1 cellular context compared by ENCODE assay signal in the genomic region with DNA sequence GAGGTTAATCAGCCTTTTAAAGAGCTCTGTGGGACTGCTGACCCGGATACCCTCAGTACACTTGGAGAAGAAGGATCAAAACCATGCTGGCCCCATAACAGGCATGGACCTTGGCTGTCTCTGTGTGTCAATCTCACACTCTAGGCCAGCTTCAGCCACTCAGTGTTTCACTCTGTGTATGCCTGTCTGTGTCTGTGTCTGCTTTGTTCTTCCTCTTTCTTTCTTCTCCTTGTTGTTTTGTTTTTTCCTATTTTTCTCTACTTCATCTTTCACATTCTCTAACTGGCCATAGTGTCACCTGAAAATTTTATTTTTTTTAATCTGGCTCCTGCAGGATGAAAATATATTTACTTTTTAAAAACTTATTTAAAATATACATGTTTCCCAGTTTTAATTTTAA.
TF ChIP-seq lines count a peak whose summit lies in the region.

No MANE protein-coding gene starts in this region.

TF ChIP-seq in SK-N-SH, 30 proteins besides CTCF, POLR2A, EP300 and RAD21:
- TF ChIP-seq, protein P1, sequence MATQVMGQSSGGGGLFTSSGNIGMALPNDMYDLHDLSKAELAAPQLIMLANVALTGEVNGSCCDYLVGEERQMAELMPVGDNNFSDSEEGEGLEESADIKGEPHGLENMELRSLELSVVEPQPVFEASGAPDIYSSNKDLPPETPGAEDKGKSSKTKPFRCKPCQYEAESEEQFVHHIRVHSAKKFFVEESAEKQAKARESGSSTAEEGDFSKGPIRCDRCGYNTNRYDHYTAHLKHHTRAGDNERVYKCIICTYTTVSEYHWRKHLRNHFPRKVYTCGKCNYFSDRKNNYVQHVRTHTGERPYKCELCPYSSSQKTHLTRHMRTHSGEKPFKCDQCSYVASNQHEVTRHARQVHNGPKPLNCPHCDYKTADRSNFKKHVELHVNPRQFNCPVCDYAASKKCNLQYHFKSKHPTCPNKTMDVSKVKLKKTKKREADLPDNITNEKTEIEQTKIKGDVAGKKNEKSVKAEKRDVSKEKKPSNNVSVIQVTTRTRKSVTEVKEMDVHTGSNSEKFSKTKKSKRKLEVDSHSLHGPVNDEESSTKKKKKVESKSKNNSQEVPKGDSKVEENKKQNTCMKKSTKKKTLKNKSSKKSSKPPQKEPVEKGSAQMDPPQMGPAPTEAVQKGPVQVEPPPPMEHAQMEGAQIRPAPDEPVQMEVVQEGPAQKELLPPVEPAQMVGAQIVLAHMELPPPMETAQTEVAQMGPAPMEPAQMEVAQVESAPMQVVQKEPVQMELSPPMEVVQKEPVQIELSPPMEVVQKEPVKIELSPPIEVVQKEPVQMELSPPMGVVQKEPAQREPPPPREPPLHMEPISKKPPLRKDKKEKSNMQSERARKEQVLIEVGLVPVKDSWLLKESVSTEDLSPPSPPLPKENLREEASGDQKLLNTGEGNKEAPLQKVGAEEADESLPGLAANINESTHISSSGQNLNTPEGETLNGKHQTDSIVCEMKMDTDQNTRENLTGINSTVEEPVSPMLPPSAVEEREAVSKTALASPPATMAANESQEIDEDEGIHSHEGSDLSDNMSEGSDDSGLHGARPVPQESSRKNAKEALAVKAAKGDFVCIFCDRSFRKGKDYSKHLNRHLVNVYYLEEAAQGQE (IDR thresholded peaks at IDR 0.05; ENCODE audit: low read depth, low read length), result no peak
- no peak for TF ChIP-seq GATA2 (CRISPR knock-in tag; IDR thresholded peaks at IDR 0.05)
